Comparison of ENCODE assay signal across 1 cellular context in genomic region chr10:45439365-45439764, GRCh38.
TF ChIP-seq lines count a peak whose summit lies in the region.

No MANE protein-coding gene starts in this region.

TF ChIP-seq in GM23338, 12 proteins besides CTCF, POLR2A, EP300 and RAD21 (continued from another document):
- TF ChIP-seq, protein P1, sequence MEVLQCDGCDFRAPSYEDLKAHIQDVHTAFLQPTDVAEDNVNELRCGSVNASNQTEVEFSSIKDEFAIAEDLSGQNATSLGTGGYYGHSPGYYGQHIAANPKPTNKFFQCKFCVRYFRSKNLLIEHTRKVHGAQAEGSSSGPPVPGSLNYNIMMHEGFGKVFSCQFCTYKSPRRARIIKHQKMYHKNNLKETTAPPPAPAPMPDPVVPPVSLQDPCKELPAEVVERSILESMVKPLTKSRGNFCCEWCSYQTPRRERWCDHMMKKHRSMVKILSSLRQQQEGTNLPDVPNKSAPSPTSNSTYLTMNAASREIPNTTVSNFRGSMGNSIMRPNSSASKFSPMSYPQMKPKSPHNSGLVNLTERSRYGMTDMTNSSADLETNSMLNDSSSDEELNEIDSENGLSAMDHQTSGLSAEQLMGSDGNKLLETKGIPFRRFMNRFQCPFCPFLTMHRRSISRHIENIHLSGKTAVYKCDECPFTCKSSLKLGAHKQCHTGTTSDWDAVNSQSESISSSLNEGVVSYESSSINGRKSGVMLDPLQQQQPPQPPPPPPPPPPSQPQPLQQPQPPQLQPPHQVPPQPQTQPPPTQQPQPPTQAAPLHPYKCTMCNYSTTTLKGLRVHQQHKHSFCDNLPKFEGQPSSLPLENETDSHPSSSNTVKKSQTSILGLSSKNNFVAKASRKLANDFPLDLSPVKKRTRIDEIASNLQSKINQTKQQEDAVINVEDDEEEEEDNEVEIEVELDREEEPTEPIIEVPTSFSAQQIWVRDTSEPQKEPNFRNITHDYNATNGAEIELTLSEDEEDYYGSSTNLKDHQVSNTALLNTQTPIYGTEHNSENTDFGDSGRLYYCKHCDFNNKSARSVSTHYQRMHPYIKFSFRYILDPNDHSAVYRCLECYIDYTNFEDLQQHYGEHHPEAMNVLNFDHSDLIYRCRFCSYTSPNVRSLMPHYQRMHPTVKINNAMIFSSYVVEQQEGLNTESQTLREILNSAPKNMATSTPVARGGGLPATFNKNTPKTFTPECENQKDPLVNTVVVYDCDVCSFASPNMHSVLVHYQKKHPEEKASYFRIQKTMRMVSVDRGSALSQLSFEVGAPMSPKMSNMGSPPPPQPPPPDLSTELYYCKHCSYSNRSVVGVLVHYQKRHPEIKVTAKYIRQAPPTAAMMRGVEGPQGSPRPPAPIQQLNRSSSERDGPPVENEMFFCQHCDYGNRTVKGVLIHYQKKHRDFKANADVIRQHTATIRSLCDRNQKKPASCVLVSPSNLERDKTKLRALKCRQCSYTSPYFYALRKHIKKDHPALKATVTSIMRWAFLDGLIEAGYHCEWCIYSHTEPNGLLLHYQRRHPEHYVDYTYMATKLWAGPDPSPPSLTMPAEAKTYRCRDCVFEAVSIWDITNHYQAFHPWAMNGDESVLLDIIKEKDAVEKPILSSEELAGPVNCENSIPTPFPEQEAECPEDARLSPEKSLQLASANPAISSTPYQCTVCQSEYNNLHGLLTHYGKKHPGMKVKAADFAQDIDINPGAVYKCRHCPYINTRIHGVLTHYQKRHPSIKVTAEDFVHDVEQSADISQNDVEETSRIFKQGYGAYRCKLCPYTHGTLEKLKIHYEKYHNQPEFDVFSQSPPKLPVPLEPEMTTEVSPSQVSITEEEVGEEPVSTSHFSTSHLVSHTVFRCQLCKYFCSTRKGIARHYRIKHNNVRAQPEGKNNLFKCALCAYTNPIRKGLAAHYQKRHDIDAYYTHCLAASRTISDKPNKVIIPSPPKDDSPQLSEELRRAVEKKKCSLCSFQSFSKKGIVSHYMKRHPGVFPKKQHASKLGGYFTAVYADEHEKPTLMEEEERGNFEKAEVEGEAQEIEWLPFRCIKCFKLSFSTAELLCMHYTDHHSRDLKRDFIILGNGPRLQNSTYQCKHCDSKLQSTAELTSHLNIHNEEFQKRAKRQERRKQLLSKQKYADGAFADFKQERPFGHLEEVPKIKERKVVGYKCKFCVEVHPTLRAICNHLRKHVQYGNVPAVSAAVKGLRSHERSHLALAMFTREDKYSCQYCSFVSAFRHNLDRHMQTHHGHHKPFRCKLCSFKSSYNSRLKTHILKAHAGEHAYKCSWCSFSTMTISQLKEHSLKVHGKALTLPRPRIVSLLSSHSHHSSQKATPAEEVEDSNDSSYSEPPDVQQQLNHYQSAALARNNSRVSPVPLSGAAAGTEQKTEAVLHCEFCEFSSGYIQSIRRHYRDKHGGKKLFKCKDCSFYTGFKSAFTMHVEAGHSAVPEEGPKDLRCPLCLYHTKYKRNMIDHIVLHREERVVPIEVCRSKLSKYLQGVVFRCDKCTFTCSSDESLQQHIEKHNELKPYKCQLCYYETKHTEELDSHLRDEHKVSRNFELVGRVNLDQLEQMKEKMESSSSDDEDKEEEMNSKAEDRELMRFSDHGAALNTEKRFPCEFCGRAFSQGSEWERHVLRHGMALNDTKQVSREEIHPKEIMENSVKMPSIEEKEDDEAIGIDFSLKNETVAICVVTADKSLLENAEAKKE (CRISPR knock-in tag; IDR thresholded peaks at IDR 0.05) = no peak
- TF ChIP-seq NANOG (IDR thresholded peaks at IDR 0.05; ENCODE audit: borderline replicate concordance) (no peak), CREB1 (CRISPR knock-in tag; IDR thresholded peaks at IDR 0.05; ENCODE audit: low read depth) (no peak), STAT1 (IDR thresholded peaks at IDR 0.05; ENCODE audit: unreplicated experiment) (no peak), POLR2AphosphoS5 (IDR thresholded peaks at IDR 0.05; ENCODE audit: low read depth) (no peak), REST (IDR thresholded peaks at IDR 0.05; ENCODE audit: unreplicated experiment) (no peak), ZNF114 (CRISPR knock-in tag; IDR thresholded peaks at IDR 0.05) (no peak)
- TF ChIP-seq, protein P2, sequence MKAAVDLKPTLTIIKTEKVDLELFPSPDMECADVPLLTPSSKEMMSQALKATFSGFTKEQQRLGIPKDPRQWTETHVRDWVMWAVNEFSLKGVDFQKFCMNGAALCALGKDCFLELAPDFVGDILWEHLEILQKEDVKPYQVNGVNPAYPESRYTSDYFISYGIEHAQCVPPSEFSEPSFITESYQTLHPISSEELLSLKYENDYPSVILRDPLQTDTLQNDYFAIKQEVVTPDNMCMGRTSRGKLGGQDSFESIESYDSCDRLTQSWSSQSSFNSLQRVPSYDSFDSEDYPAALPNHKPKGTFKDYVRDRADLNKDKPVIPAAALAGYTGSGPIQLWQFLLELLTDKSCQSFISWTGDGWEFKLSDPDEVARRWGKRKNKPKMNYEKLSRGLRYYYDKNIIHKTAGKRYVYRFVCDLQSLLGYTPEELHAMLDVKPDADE (IDR thresholded peaks at IDR 0.05) = no peak
TF ChIP-seq in GM23338: peak in this region for 0.
